ENCODE assay signal across 1 cellular context in genomic region chr12:124636138-124636968, GRCh38.
TF ChIP-seq lines count a peak whose summit lies in the region.

No MANE protein-coding gene starts in this region.

TF ChIP-seq in K562, 482 proteins besides CTCF, POLR2A, EP300 and RAD21 (continued from another document and continues in another):
- no peak for TF ChIP-seq ZNF609 (CRISPR knock-in tag; IDR thresholded peaks at IDR 0.05; ENCODE audit: borderline replicate concordance)
- TF ChIP-seq NFRKB (IDR thresholded peaks at IDR 0.05; ENCODE audit: low read depth) = 0 out of 2 replicates have a peak, but pooled peaks have one; percentile 23
- peak; percentile 37; the same call in 1 of the 2 replicates for TF ChIP-seq CTBP1 (IDR thresholded peaks at IDR 0.05; ENCODE audit: borderline replicate concordance)
- TF ChIP-seq CBFA2T3 (IDR thresholded peaks at IDR 0.05) = peak; percentile 46; the same call in 1 of the 2 replicates
- TF ChIP-seq MEF2D (tag; conservative IDR thresholded peaks at IDR 0.05; ENCODE audit: low read depth) = peak; percentile 33; the same call in 1 of the 2 replicates
- no peak for TF ChIP-seq CREBBP (IDR thresholded peaks at IDR 0.05; ENCODE audit: low read depth, low read length)
- TF ChIP-seq NR4A1 (CRISPR knock-in tag; IDR thresholded peaks at IDR 0.05) = no peak
- peak; percentile 79; the same call in 1 of the 2 replicates for TF ChIP-seq NR4A1 (tag; IDR thresholded peaks at IDR 0.05)
- TF ChIP-seq ZBTB17 (CRISPR knock-in tag; IDR thresholded peaks at IDR 0.05) = peak; percentile 44; the same call in 1 of the 2 replicates
- TF ChIP-seq NFYB (IDR thresholded peaks at IDR 0.05; ENCODE audit: extremely low read depth, insufficient read length) = peak; percentile 86
- TF ChIP-seq GATA2 (CRISPR knock-in tag; IDR thresholded peaks at IDR 0.05) = no peak
- peak; percentile 52; the same call in 1 of the 2 replicates for TF ChIP-seq L3MBTL2 (IDR thresholded peaks at IDR 0.05)
- TF ChIP-seq HOMEZ (CRISPR knock-in tag; IDR thresholded peaks at IDR 0.05) = no peak
- 0 out of 2 replicates have a peak, but pooled peaks have one; percentile 66 for TF ChIP-seq TCF7 (IDR thresholded peaks at IDR 0.05; ENCODE audit: borderline replicate concordance)
- TF ChIP-seq ADNP (tag; IDR thresholded peaks at IDR 0.05) = peak; percentile 12; the same call in 1 of the 2 replicates
- TF ChIP-seq ZNF277 (CRISPR knock-in tag; IDR thresholded peaks at IDR 0.05; ENCODE audit: borderline replicate concordance) = no peak
- no peak for TF ChIP-seq HNRNPLL (IDR thresholded peaks at IDR 0.05; ENCODE audit: low read depth, low read length, poor library complexity, severe bottlenecking)
- no peak for TF ChIP-seq ZNF24 (IDR thresholded peaks at IDR 0.05)
- TF ChIP-seq MBD2 (IDR thresholded peaks at IDR 0.05; ENCODE audit: borderline replicate concordance, low read depth) = peak; percentile 53; the same call in 1 of the 2 replicates
- peak; percentile 69 for TF ChIP-seq ARID1B (IDR thresholded peaks at IDR 0.05)
- TF ChIP-seq ZBED1 (IDR thresholded peaks at IDR 0.05) = no peak
- 0 out of 2 replicates have a peak, but pooled peaks have one; percentile 35 for TF ChIP-seq ZBTB40 (IDR thresholded peaks at IDR 0.05)
- TF ChIP-seq ZBTB40 (CRISPR knock-in tag; IDR thresholded peaks at IDR 0.05) = no peak
- peak; percentile 97 for TF ChIP-seq BHLHE40 (IDR thresholded peaks at IDR 0.05; ENCODE audit: low read length)
- TF ChIP-seq EP400 (IDR thresholded peaks at IDR 0.05) = peak; percentile 56
- no peak for TF ChIP-seq ATF1 (CRISPR knock-in tag; IDR thresholded peaks at IDR 0.05)
- TF ChIP-seq ATF1 (tag; IDR thresholded peaks at IDR 0.05) = peak; percentile 75
- no peak for TF ChIP-seq ZC3H4 (CRISPR knock-in tag; IDR thresholded peaks at IDR 0.05; ENCODE audit: borderline replicate concordance)
- peak; percentile 31 for TF ChIP-seq MEIS2 (IDR thresholded peaks at IDR 0.05; ENCODE audit: partially characterized antibody)
- TF ChIP-seq RFX7 (CRISPR knock-in tag; IDR thresholded peaks at IDR 0.05) = no peak
- TF ChIP-seq RFX5 (IDR thresholded peaks at IDR 0.05; ENCODE audit: low read depth, low read length) = no peak
- no peak for TF ChIP-seq RHOXF2B (CRISPR knock-in tag; conservative IDR thresholded peaks at IDR 0.05)
- 0 out of 2 replicates have a peak, but pooled peaks have one; percentile 26 for TF ChIP-seq SMAD4 (CRISPR knock-in tag; conservative IDR thresholded peaks at IDR 0.05)
- no peak for TF ChIP-seq PRMT5 (CRISPR knock-in tag; IDR thresholded peaks at IDR 0.05)
- TF ChIP-seq THAP7 (CRISPR knock-in tag; IDR thresholded peaks at IDR 0.05) = no peak
- TF ChIP-seq TRIM28 (IDR thresholded peaks at IDR 0.05) = peak; percentile 84
- TF ChIP-seq CCAR2 (IDR thresholded peaks at IDR 0.05; ENCODE audit: low read depth, low read length) = no peak
- 0 out of 2 replicates have a peak, but pooled peaks have one; percentile 18 for TF ChIP-seq RNF219 (CRISPR knock-in tag; IDR thresholded peaks at IDR 0.05)
- TF ChIP-seq TAF9B (IDR thresholded peaks at IDR 0.05; ENCODE audit: partially characterized antibody) = peak; percentile 95
